Comparison of ENCODE assay signal across 11 cellular contexts in the genomic region with DNA sequence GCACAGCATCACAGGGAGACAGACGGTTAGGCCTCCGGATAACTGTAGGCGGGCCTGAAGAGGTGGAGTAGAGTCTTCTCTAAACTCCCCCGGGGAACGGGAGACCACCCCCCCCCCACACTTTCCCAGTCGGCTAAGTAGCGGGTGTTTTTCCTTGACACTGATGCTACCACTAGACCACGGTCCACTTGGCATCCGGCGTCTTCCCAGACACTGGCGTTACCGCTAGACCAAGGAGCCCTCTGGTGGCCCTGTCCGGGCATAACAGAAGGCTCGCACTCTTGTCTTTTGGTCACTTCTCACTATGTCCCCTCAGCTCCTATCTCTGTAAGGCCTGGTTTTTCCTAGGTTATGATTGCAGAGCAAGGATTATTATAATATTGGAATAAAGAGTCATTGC. TPM values are rescaled to one million over a fixed set of nuclear protein-coding genes. Genes with fewer than 3 reads are reported as not detected.
DNase-seq lines count a peak whose midpoint lies in the region; ATAC-seq and TF ChIP-seq lines count a peak whose summit lies in the region.
"Had no signal": no experiment of that assay in that cellular context is flagged by ENCODE, and none has a peak within 500 bp of the region (broad histone marks: within the 10 kb centered on the region; RNA-seq: fewer than 3 reads in every experiment).

No MANE protein-coding gene starts in this region.

- TF ChIP-seq EP300 in transverse colon (IDR thresholded peaks at IDR 0.05; ENCODE audit: low read depth): no peak

- in situ Hi-C loops in transverse colon (cut with MboI; ENCODE audit: low pct_ligation_motif_present in 1 of 4, low pct_unique_long_range_greater_than_20kb in 1 of 4, low sequenced_read_pairs in 3 of 4): no loop called here
- in situ Hi-C loops in GM13976 (cut with MboI; ENCODE audit: low sequenced_read_pairs, unreplicated experiment): no loop called here

- TF ChIP-seq POLR2A in transverse colon (IDR thresholded peaks at IDR 0.05): no peak

- H3K27ac ChIP-seq in right cardiac atrium (ENCODE audit: low read length) (no peak overlapping the region), right atrium auricular region (no peak overlapping the region), RWPE2 (ENCODE audit: poor library complexity, severe bottlenecking) (no peak overlapping the region), transverse colon (no peak overlapping the region)
- H3K27ac ChIP-seq: SK-N-MC had no signal

- 82% methylated on average over 14 of the region's 14 CpGs for WGBS in right cardiac atrium
- 76 to 80% methylated on average over 1 to 14 of the region's 14 CpGs for WGBS in transverse colon (ENCODE audit: low coverage in 1 of 2), 2 donors

- H3K36me3 ChIP-seq in right atrium auricular region (no peaks in the 10 kb centered on the region), RWPE2 (ENCODE audit: low read depth) (no peaks in the 10 kb centered on the region), transverse colon (no peaks in the 10 kb centered on the region)

- H3K9me3 ChIP-seq in right cardiac atrium (ENCODE audit: control insufficient read depth, low read length): no peaks in the 10 kb centered on the region
- H3K9me3 ChIP-seq in right atrium auricular region: no peaks in the 10 kb centered on the region
- H3K9me3 ChIP-seq in RWPE2 (ENCODE audit: severe bottlenecking): no peaks in the 10 kb centered on the region
- no peaks in the 10 kb centered on the region for H3K9me3 ChIP-seq in transverse colon

- ATAC-seq in right cardiac atrium (no peak), RWPE2 (ENCODE audit: low read depth) (no peak)
- ATAC-seq: naive thymus-derived CD4-positive, alpha-beta T cell had no signal

- peak in 1 of 2 donors; percentile 19 for TF ChIP-seq CTCF in right atrium auricular region (IDR thresholded peaks at IDR 0.05)
- TF ChIP-seq CTCF in RWPE2 (IDR thresholded peaks at IDR 0.05; ENCODE audit: poor library complexity, severe bottlenecking): peak; percentile 22
- peak; percentile 32 for TF ChIP-seq CTCF in fibroblast of mammary gland (conservative IDR thresholded peaks at IDR 0.05; ENCODE audit: control insufficient read depth, insufficient read depth, low read depth, low read length)
- peak in 1 of 5 experiments; percentile 13 for TF ChIP-seq CTCF in transverse colon (IDR thresholded peaks at IDR 0.05)
- no peak for TF ChIP-seq CTCF in GM13976 (IDR thresholded peaks at IDR 0.05; ENCODE audit: borderline replicate concordance, control extremely low read depth, extremely low read depth, insufficient read depth, missing control alignments)

- intact Hi-C loops in right cardiac atrium (cut with DNase I): loop anchor here in 1 of 4 donors (10.0 kb wide), 1 partner anchor 65 kb away; no protein-coding TSS in a partner anchor
- intact Hi-C loops in transverse colon (cut with DNase I; ENCODE audit: low total_unique reads): no loop called here

- H3K27me3 ChIP-seq in right cardiac atrium (ENCODE audit: control insufficient read depth, insufficient read depth) (no peaks in the 10 kb centered on the region), right atrium auricular region (no peaks in the 10 kb centered on the region), RWPE2 (ENCODE audit: insufficient read depth, poor library complexity, severe bottlenecking) (no peaks in the 10 kb centered on the region), transverse colon (no peaks in the 10 kb centered on the region)

- H3K4me3 ChIP-seq in right cardiac atrium (ENCODE audit: low read length) (no peak overlapping the region), right atrium auricular region (no peak overlapping the region), RWPE2 (ENCODE audit: severe bottlenecking) (no peak overlapping the region), fibroblast of mammary gland (ENCODE audit: control insufficient read depth, low read depth, low read length) (no peak overlapping the region), transverse colon (no peak overlapping the region)
- H3K4me3 ChIP-seq: SK-N-MC had no signal

- H3K4me1 ChIP-seq in right cardiac atrium (ENCODE audit: control insufficient read depth, insufficient read depth, low read length) (no peaks in the 10 kb centered on the region), right atrium auricular region (no peaks in the 10 kb centered on the region), RWPE2 (ENCODE audit: insufficient read depth, poor library complexity, severe bottlenecking) (no peaks in the 10 kb centered on the region), transverse colon (no peaks in the 10 kb centered on the region)

- peak in 2 of 3 donors; percentile 59 to 81 for DNase-seq in right cardiac atrium
- DNase-seq in right atrium auricular region (ENCODE audit: low spot score): no peak
- DNase-seq in RWPE2 (ENCODE audit: low spot score): no peak
- peak; percentile 20 for DNase-seq in fibroblast of mammary gland (ENCODE audit: low read depth)
- DNase-seq in transverse colon: peak; percentile 19
- no peak for DNase-seq in GM13976 (ENCODE audit: low spot score)
- no peak for DNase-seq in NCI-H524 (lab: John Stamatoyannopoulos, UW)
- DNase-seq in retina: no peak
- DNase-seq: naive thymus-derived CD4-positive, alpha-beta T cell; NCI-H2029 had no signal

RNA-seq across cellular contexts. Expression of a gene that starts 25.7 kb away (rescaled TPM):
- total RNA-seq in right cardiac atrium: 100 to 1,000 TPM; 251 to 327 (median 267) TPM
- 122 TPM for polyA plus RNA-seq in right cardiac atrium
- total RNA-seq in right atrium auricular region: 10 to 100 TPM; 73.5 to 85.8 TPM
- 100 to 1,000 TPM in 3 of 4 donors, 10 to 100 TPM in 1; 83.8 to 227 (median 133) TPM for total RNA-seq in transverse colon

RNA-seq across cellular contexts. Expression of a gene that starts 40.3 kb away (rescaled TPM):
- 1 to 10 TPM in 2 of 4 donors, under 1 TPM in 2; 0.50 to 1.9 (median 1.00) TPM for total RNA-seq in right cardiac atrium
- 1.0 TPM for polyA plus RNA-seq in right cardiac atrium
- under 1 TPM; 0.67 to 0.93 TPM for total RNA-seq in right atrium auricular region
- total RNA-seq in transverse colon: 1 to 10 TPM in 1 of 4 donors, under 1 TPM in 2, not detected in 1; 0.32 to 2.2 (median 0.55) TPM
- polyA plus RNA-seq: naive thymus-derived CD4-positive, alpha-beta T cell had no signal

Comparison
In these comparisons a context has a peak if more than half of its experiments do, and no peak if none do; other contexts are left out.
1. DNase-seq: peak in right cardiac atrium (2 of 3), fibroblast of mammary gland (single experiment) and transverse colon (single experiment); none in right atrium auricular region (single experiment), RWPE2 (single experiment), GM13976 (single experiment), NCI-H524 (0 of 2) and retina (single experiment).